Comparison of ENCODE assay signal across 24 cellular contexts in genomic region chr22:37765498-37765897, GRCh38. TPM values are rescaled to one million over a fixed set of nuclear protein-coding genes. Genes with fewer than 3 reads are reported as not detected.
"Had no signal": no experiment of that assay in that cellular context is flagged by ENCODE, and none has a peak within 500 bp of the region (broad histone marks: within the 10 kb centered on the region; RNA-seq: fewer than 3 reads in every experiment).

No MANE protein-coding gene starts in this region.

- DNase-seq: activated CD4-positive, alpha-beta T cell treated with anti-CD3 and anti-CD28 coated beads for 1 hour; activated CD4-positive, alpha-beta T cell treated with anti-CD3 and anti-CD28 coated beads, Interleukin-2, amount 50 U/mL, for 4 hours; activated gamma-delta T cell; activated T-cell treated with anti-CD3 and anti-CD28 coated beads, Interleukin-2, amount 50 U/mL, for 72 hours; effector memory CD8-positive, alpha-beta T cell; foreskin fibroblast; nephron progenitor cell; right lobe of liver; stimulated activated CD4-positive, alpha-beta T cell treated with anti-CD3 and anti-CD28 coated beads, Interleukin-4, amount 100 ng/mL, for 1 hour; stimulated activated naive CD8-positive, alpha-beta T cell treated with anti-CD3 and anti-CD28 coated beads, Interleukin-15, amount 100 ng/mL, for 72 hours; T-helper 2 cell; trophoblast cell; WERI-Rb-1 had no signal

- H3K4me1 Mint-ChIP-seq: activated naive CD4-positive, alpha-beta T cell treated with anti-CD3 and anti-CD28 coated beads, Interleukin-2, amount 50 U/mL, for 24 hours; stimulated activated naive CD8-positive, alpha-beta T cell treated with anti-CD3 and anti-CD28 coated beads, Interleukin-15, amount 100 ng/mL, for 72 hours had no signal

- H3K36me3 ChIP-seq: WERI-Rb-1 had no signal

- H3K9me3 Mint-ChIP-seq: activated naive CD4-positive, alpha-beta T cell treated with anti-CD3 and anti-CD28 coated beads, Interleukin-2, amount 50 U/mL, for 24 hours; activated T-cell treated with anti-CD3 and anti-CD28 coated beads, Interleukin-2, amount 50 U/mL, for 72 hours; effector memory CD8-positive, alpha-beta T cell; nephron progenitor cell; stimulated activated naive CD8-positive, alpha-beta T cell treated with anti-CD3 and anti-CD28 coated beads, Interleukin-15, amount 100 ng/mL, for 72 hours had no signal

- ATAC-seq: activated T-cell treated with anti-CD3 and anti-CD28 coated beads, Interleukin-2, amount 50 U/mL, for 72 hours; effector memory CD8-positive, alpha-beta T cell; left lung; stimulated activated naive CD8-positive, alpha-beta T cell treated with anti-CD3 and anti-CD28 coated beads, Interleukin-15, amount 100 ng/mL, for 72 hours had no signal

- H3K27ac Mint-ChIP-seq: activated naive CD4-positive, alpha-beta T cell treated with anti-CD3 and anti-CD28 coated beads, Interleukin-2, amount 50 U/mL, for 24 hours; activated T-cell treated with anti-CD3 and anti-CD28 coated beads, Interleukin-2, amount 50 U/mL, for 72 hours; effector memory CD8-positive, alpha-beta T cell; nephron progenitor cell had no signal

- H3K27ac ChIP-seq: ascending aorta, left lung, right lobe of liver, suprapubic skin, vagina, WERI-Rb-1 had no signal

- H3K9me3 ChIP-seq: ascending aorta, left lung, right lobe of liver, suprapubic skin, vagina had no signal

- H3K27me3 ChIP-seq: ascending aorta, left lung, right lobe of liver, suprapubic skin, vagina had no signal

- H3K36me3 Mint-ChIP-seq: activated naive CD4-positive, alpha-beta T cell treated with anti-CD3 and anti-CD28 coated beads, Interleukin-2, amount 50 U/mL, for 24 hours had no signal

- H3K4me3 ChIP-seq: ascending aorta, left lung, right lobe of liver, smooth muscle cell, suprapubic skin, vagina had no signal

- FAIRE-seq: keratinocyte had no signal

- H3K4me2 ChIP-seq: smooth muscle cell had no signal

- H3K4me1 ChIP-seq: left lung had no signal

- H3K4me3 Mint-ChIP-seq: activated naive CD4-positive, alpha-beta T cell treated with anti-CD3 and anti-CD28 coated beads, Interleukin-2, amount 50 U/mL, for 24 hours; activated T-cell treated with anti-CD3 and anti-CD28 coated beads, Interleukin-2, amount 50 U/mL, for 72 hours; effector memory CD8-positive, alpha-beta T cell; nephron progenitor cell; stimulated activated naive CD8-positive, alpha-beta T cell treated with anti-CD3 and anti-CD28 coated beads, Interleukin-15, amount 100 ng/mL, for 72 hours had no signal

- H3K27me3 Mint-ChIP-seq: activated naive CD4-positive, alpha-beta T cell treated with anti-CD3 and anti-CD28 coated beads, Interleukin-2, amount 50 U/mL, for 24 hours; effector memory CD8-positive, alpha-beta T cell; progenitor cell of endocrine pancreas; stimulated activated naive CD8-positive, alpha-beta T cell treated with anti-CD3 and anti-CD28 coated beads, Interleukin-15, amount 100 ng/mL, for 72 hours had no signal

RNA-seq across cellular contexts. Expression of gene GALR3, which starts 57.7 kb away (rescaled TPM):
- total RNA-seq: activated CD8-positive, alpha-beta memory T cell treated with anti-CD3 and anti-CD28 coated beads for 36 hours; ascending aorta; dermis microvascular lymphatic vessel endothelial cell; left lung; osteoblast; smooth muscle cell; suprapubic skin; vagina had no signal
- polyA plus RNA-seq: keratinocyte, smooth muscle cell had no signal
